In the genomic region with DNA sequence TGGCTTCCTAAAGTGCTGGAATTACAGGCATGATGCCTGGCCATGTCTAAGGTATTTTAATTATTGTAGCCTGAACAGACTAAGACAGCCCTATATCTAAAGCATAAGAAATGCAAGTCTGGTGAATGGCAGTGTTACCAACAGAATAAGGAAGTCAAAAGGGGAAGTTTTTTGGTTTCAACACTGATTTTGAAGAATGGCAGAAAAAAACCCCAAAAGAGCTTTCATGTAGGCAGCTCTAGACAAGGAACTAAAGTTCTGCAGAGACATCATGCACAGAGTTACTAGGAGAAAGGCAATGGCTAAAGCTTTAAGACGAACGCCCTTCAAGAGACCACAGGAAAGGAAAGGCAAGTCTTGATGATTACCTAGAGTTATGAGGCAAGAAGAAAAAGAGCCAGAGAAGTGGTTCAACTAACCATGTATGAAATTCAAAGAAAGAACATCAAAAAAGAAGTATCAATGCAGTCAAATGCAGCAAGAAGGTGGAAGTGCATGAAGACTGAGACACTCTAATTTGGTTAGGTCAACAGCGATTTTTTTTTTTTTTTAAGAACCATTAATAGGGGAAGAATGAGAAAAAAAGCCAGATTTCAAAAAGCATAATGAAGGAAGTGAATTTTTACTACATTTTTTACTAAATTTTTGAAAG, we compare ENCODE assay signal across 7 cellular contexts. TPM values are rescaled to one million over a fixed set of nuclear protein-coding genes. Genes with fewer than 3 reads are reported as not detected.
A peak's percentile ranks its signal among the peaks of the same experiment; 100 is the strongest.
DNase-seq lines count a peak whose midpoint lies in the region; ATAC-seq and TF ChIP-seq lines count a peak whose summit lies in the region.

No MANE protein-coding gene starts in this region.

- intact Hi-C loops in OCI-LY7 (cut with micrococcal nuclease; ENCODE audit: unreplicated experiment) (no loop called here), mammary epithelial cell (cut with micrococcal nuclease) (loop anchor here (5.0 kb wide), 1 partner anchor 53 kb away; a partner anchor contains a TSS)

- peaks cover 23% of the 10 kb centered on the region for H3K4me1 ChIP-seq in OCI-LY7 (ENCODE audit: insufficient read depth, low read length, poor library complexity, severe bottlenecking)
- H3K4me1 ChIP-seq in mammary epithelial cell (ENCODE audit: insufficient read depth, low read length), result peaks cover 8% of the 10 kb centered on the region

- in situ Hi-C loops in mammary epithelial cell (cut with MboI; ENCODE audit: low sequenced_read_pairs in 2 of 2), result no loop called here

- ATAC-seq in GM18909 (IDR thresholded peaks at IDR 0.05; ENCODE audit: poor library complexity, unreplicated experiment) (peak; percentile 96), HG02840 (IDR thresholded peaks at IDR 0.05; ENCODE audit: low FRiP score, unreplicated experiment) (peak; percentile 83), memory B cell (ENCODE audit: low read depth) (peak; percentile 89)

- H2AFZ ChIP-seq in OCI-LY7 (ENCODE audit: low read length), result peak overlapping the region; percentile 4; the same call in 1 of the 2 replicates
- H2AFZ ChIP-seq in mammary epithelial cell (ENCODE audit: low read depth, low read length), result no peak overlapping the region

- H3K36me3 ChIP-seq in OCI-LY7 (ENCODE audit: insufficient read depth, low read length), result no peaks in the 10 kb centered on the region
- no peaks in the 10 kb centered on the region for H3K36me3 ChIP-seq in mammary epithelial cell (ENCODE audit: insufficient read depth, low read length)

- H3K27ac Mint-ChIP-seq in memory B cell, result peak overlapping the region; percentile 90

- dilution Hi-C loops in mammary epithelial cell (cut with HindIII; ENCODE audit: low sequenced_read_pairs), result no loop called here

- H3K9me3 Mint-ChIP-seq in memory B cell, result no peaks in the 10 kb centered on the region

- BruUV-seq in OCI-LY7 (replicated peaks; lab: Mats Ljungman, UMichigan) (no TSS peak), mammary epithelial cell (replicated peaks; lab: Mats Ljungman, UMichigan) (no TSS peak)

- H3K4me3 ChIP-seq in OCI-LY7 (ENCODE audit: low read depth, low read length, poor library complexity, severe bottlenecking), result peak overlapping the region; percentile 14
- H3K4me3 ChIP-seq in mammary epithelial cell (replicated peaks in 1 of 3; ENCODE audit: insufficient read depth in 1 of 3, low read depth in 2 of 3, low read length in 3 of 3), result no peak overlapping the region

- no peaks in the 10 kb centered on the region for H3K9me2 ChIP-seq in OCI-LY7 (ENCODE audit: insufficient read depth, low read length)

- H3K27ac ChIP-seq in OCI-LY7 (ENCODE audit: low read depth, low read length, poor library complexity, severe bottlenecking), result peak overlapping the region; percentile 54
- no peak overlapping the region for H3K27ac ChIP-seq in mammary epithelial cell (ENCODE audit: insufficient read depth, low read depth, low read length)

- DNase-seq in OCI-LY7 (ENCODE audit: low spot score) (peak; percentile 94), memory B cell (ENCODE audit: low spot score in 2 of 2) (peak; percentile 28 to 71), SK-N-DZ (ENCODE audit: low spot score) (no peak), mammary epithelial cell (no peak)
- no peak for DNase-seq in stimulated activated CD8-positive, alpha-beta memory T cell treated with anti-CD3 and anti-CD28 coated beads, Interleukin-4, amount 100 ng/mL, for 48 hours

- peaks cover 32% of the 10 kb centered on the region for H3K4me1 Mint-ChIP-seq in memory B cell

- 100% methylated on average over 3 of the region's 3 CpGs for WGBS in mammary epithelial cell (ENCODE audit: low coverage, missing lambda C conversion rate)

- H3K4me2 ChIP-seq in OCI-LY7 (ENCODE audit: low read length) (peak overlapping the region; percentile 55), mammary epithelial cell (ENCODE audit: insufficient read depth, low read depth, low read length) (no peak overlapping the region)

- no peaks in the 10 kb centered on the region for H3K27me3 Mint-ChIP-seq in memory B cell

- CTCF ChIA-PET in OCI-LY7 (lab: Charles Lee; ENCODE audit: unreplicated experiment), result no interaction called here
- CTCF ChIA-PET in mammary epithelial cell (lab: Charles Lee; ENCODE audit: low non-redundant PET), result no interaction called here

- H3K9me3 ChIP-seq in OCI-LY7 (ENCODE audit: low read length) (no peaks in the 10 kb centered on the region), mammary epithelial cell (replicated peaks; ENCODE audit: insufficient read depth, low read length) (no peaks in the 10 kb centered on the region)

- H3K4me3 Mint-ChIP-seq in memory B cell, result peak overlapping the region; percentile 70

- no peaks in the 10 kb centered on the region for H3K27me3 ChIP-seq in mammary epithelial cell (ENCODE audit: insufficient read depth, low read length)

- H4K20me1 ChIP-seq in OCI-LY7 (ENCODE audit: insufficient read depth, low read length) (peaks cover 5% of the 10 kb centered on the region; the same call in 1 of the 2 replicates), mammary epithelial cell (ENCODE audit: insufficient read depth, low read length) (no peaks in the 10 kb centered on the region)

- H3K9ac ChIP-seq in mammary epithelial cell (ENCODE audit: insufficient read depth, low read length), result no peak overlapping the region

- H3K36me3 Mint-ChIP-seq in memory B cell, result peaks cover 2% of the 10 kb centered on the region

- POLR2A ChIA-PET in OCI-LY7 (lab: Charles Lee), result interaction anchor here (0.7 to 1.4 kb wide), 4 partner anchors 11 to 53 kb away, joined by 4 read pairs; no protein-coding TSS in a partner anchor

- H3K79me2 ChIP-seq in OCI-LY7 (ENCODE audit: insufficient read depth, low read depth, low read length) (no peaks in the 10 kb centered on the region), mammary epithelial cell (ENCODE audit: insufficient read depth, low read length) (no peaks in the 10 kb centered on the region)

- TF ChIP-seq CTCF in OCI-LY7 (conservative IDR thresholded peaks at IDR 0.05; ENCODE audit: low read length) (no peak), mammary epithelial cell (conservative IDR thresholded peaks at IDR 0.05 in 1 of 2, IDR thresholded peaks at IDR 0.05 in 1 of 2; ENCODE audit: extremely low read depth in 1 of 2, insufficient read depth in 1 of 2, low read depth in 1 of 2, low read length in 2 of 2) (no peak)

RNA-seq across cellular contexts. Expression of a gene that starts 50.8 kb away (rescaled TPM):
- 9.0 and 9.6 TPM in 2 replicates for total RNA-seq in OCI-LY7 (2014; rRNA removed; shearing (Covaris generic))
- total RNA-seq in OCI-LY7 (2022), result 12.7 and 14.3 TPM in 2 replicates
- polyA plus RNA-seq in SK-N-DZ (2014; cell fraction: cytosol; rRNA removed), result 2.4 and 3.4 TPM in 2 replicates
- polyA plus RNA-seq in SK-N-DZ (2014; cell fraction: nucleus; rRNA removed), result 3.1 and 5.6 TPM in 2 replicates
- 10 to 100 TPM in 1 of 2 donors, 1 to 10 TPM in 1; 4.8 to 10.9 TPM for total RNA-seq in mammary epithelial cell
- 3.1 TPM for polyA plus RNA-seq in mammary epithelial cell
- 1.4 TPM for polyA minus RNA-seq in mammary epithelial cell

Comparison
In these comparisons a context has a peak if more than half of its experiments do, and no peak if none do; other contexts are left out.
1. DNase-seq: peak in OCI-LY7 (single experiment) and memory B cell (2 of 2); none in SK-N-DZ (single experiment), mammary epithelial cell (single experiment) and stimulated activated CD8-positive, alpha-beta memory T cell treated with anti-CD3 and anti-CD28 coated beads, Interleukin-4, amount 100 ng/mL, for 48 hours (single experiment).
2. Peak in every context shown above with its lines, with median percentiles within 50 percentile points of each other: ATAC-seq.